ENCODE assay signal across 11 cellular contexts in the genomic region with DNA sequence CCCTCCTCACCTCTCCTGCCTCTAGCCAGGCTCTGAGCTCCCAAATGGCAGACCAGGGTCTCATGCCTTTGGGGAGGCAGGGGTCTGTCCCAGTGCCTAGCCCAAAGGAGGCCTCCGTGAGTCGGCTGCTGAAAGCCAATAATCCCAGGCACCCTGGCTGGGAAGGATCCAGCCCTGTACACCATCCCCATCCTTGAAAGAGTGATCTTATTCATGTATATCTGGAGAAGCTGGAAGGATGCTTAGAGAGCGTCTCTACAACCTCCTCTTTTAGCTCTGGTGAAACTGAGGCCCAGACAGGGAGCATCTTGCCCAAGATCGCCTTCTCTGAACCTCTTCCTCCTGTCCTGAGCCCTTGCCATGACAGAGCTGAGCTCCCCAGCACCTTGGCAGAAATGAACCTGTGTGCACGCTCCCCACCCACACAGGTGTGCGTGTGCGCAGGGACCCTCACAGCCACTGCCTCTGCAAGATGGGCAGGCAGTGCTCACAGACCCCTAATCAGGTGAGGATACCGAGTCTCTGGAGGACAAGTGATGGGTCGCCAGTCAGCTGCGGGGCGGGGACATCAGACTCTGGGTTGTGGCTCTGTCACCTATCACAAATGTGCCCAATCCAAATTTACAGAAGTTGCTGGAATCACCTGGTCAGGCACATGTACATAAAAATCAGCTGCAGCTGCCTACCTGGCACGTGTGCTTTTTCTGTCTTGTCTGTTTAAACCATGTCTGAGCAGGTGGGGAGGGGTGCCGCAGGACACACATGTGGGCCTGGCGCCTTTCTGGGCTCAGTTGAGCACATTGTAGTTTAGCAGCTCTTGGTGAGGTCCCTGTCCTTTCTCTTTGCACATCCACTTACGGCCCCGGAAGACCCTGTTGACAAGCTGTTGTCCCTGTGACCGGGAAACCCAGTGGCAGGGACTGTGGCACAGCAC. TPM values are rescaled to one million over a fixed set of nuclear protein-coding genes. Genes with fewer than 3 reads are reported as not detected.
A peak's percentile ranks its signal among the peaks of the same experiment; 100 is the strongest.
DNase-seq lines count a peak whose midpoint lies in the region; ATAC-seq and TF ChIP-seq lines count a peak whose summit lies in the region.
"Had no signal": no experiment of that assay in that cellular context is flagged by ENCODE, and none has a peak within 500 bp of the region (broad histone marks: within the 10 kb centered on the region; RNA-seq: fewer than 3 reads in every experiment).

No MANE protein-coding gene starts in this region.

- peak overlapping the region; percentile 79 for H3K4me3 ChIP-seq in OCI-LY3 (ENCODE audit: low read length)
- H3K4me3 ChIP-seq in lower lobe of right lung: peak overlapping the region; percentile 55
- H3K4me3 ChIP-seq in spleen: peak overlapping the region in 1 of 8 donors; percentile 68

- H3K36me3 ChIP-seq in OCI-LY3 (replicated peaks; ENCODE audit: low read depth, low read length): no peaks in the 10 kb centered on the region
- no peaks in the 10 kb centered on the region for H3K36me3 ChIP-seq in lower lobe of right lung
- H3K36me3 ChIP-seq in spleen: no peaks in the 10 kb centered on the region

- H4K20me1 ChIP-seq in OCI-LY3 (ENCODE audit: insufficient read depth, low read length): no peaks in the 10 kb centered on the region

- no peak for TF ChIP-seq POLR2A in spleen (IDR thresholded peaks at IDR 0.05)

- peak overlapping the region; percentile 77 for H3K4me2 ChIP-seq in OCI-LY3 (ENCODE audit: low read length)

- DNase-seq in caudate nucleus (lab: John Stamatoyannopoulos, UW) (no peak), lower lobe of right lung (peak; percentile 28), spleen (peak; percentile 63), NCI-H128 (lab: John Stamatoyannopoulos, UW; ENCODE audit: unreplicated experiment) (no peak), NCI-H2171 treated with DMSO at 0.1 percent for 48 hours (lab: John Stamatoyannopoulos, UW) (no peak)
- DNase-seq: immature natural killer cell, NCI-H1436 had no signal

- TF ChIP-seq CTCF in OCI-LY3 (IDR thresholded peaks at IDR 0.05; ENCODE audit: low read depth, low read length): no peak
- TF ChIP-seq CTCF in lower lobe of right lung (IDR thresholded peaks at IDR 0.05): no peak
- TF ChIP-seq CTCF in spleen (IDR thresholded peaks at IDR 0.05 in 8 of 11, conservative IDR thresholded peaks at IDR 0.05 in 3 of 11): no peak

- H3K9me3 ChIP-seq in OCI-LY3 (ENCODE audit: insufficient read depth, low read length): no peaks in the 10 kb centered on the region
- H3K9me3 ChIP-seq in lower lobe of right lung: no peaks in the 10 kb centered on the region
- no peaks in the 10 kb centered on the region for H3K9me3 ChIP-seq in spleen

- H3K27ac ChIP-seq in OCI-LY3 (ENCODE audit: low read length) (no peak overlapping the region), caudate nucleus (ENCODE audit: low read depth, low read length) (peak overlapping the region; percentile 88), lower lobe of right lung (peak overlapping the region; percentile 67), spleen (peak overlapping the region in 3 of 8 donors; percentile 39 to 57 (median 51))

- no peaks in the 10 kb centered on the region for H3K79me2 ChIP-seq in OCI-LY3 (ENCODE audit: low read length)

- H3K9ac ChIP-seq in OCI-LY3 (ENCODE audit: low read length): peak overlapping the region; percentile 60

- H3K4me1 ChIP-seq in OCI-LY3 (ENCODE audit: low read length) (peaks cover 13% of the 10 kb centered on the region), lower lobe of right lung (peaks cover 16% of the 10 kb centered on the region), spleen (peaks cover 0 to 33% (median 19%) of the 10 kb centered on the region in 6 donors)

- H2AFZ ChIP-seq in OCI-LY3 (ENCODE audit: low read depth, low read length): peak overlapping the region; percentile 48; the same call in 1 of the 2 replicates

- H3K27me3 ChIP-seq in OCI-LY3 (ENCODE audit: low read depth, low read length) (peaks cover 14% of the 10 kb centered on the region), lower lobe of right lung (ENCODE audit: low read depth) (no peaks in the 10 kb centered on the region), spleen (replicated peaks in 1 of 7) (peaks cover 0 to 41% (median 5%) of the 10 kb centered on the region in 7 donors)

- intact Hi-C loops in lower lobe of right lung (cut with DNase I) (no loop called here), spleen (cut with DNase I; ENCODE audit: low total_unique reads) (no loop called here)

- ATAC-seq in lower lobe of right lung (peak in 1 of 2 donors; percentile 3), GM18517 (IDR thresholded peaks at IDR 0.05; ENCODE audit: unreplicated experiment) (no peak), HG03159 (IDR thresholded peaks at IDR 0.05; ENCODE audit: unreplicated experiment) (no peak)

- 89 to 94% (median 91%) methylated on average over 16 to 17 of the region's 17 CpGs for WGBS in spleen, 5 donors

RNA-seq across cellular contexts. Expression of a gene that starts 49.3 kb away (rescaled TPM):
- total RNA-seq in lower lobe of right lung (6.3 TPM), spleen (not detected)
- polyA plus RNA-seq in spleen: not detected
- total RNA-seq: endothelial cell of umbilical vein had no signal
- polyA plus RNA-seq: endothelial cell of umbilical vein, immature natural killer cell had no signal

Comparison
In these comparisons a context has a peak if more than half of its experiments do, and no peak if none do; other contexts are left out.
1. DNase-seq: peak in lower lobe of right lung (single experiment) and spleen (single experiment); none in caudate nucleus (0 of 61), NCI-H128 (single experiment) and NCI-H2171 treated with DMSO at 0.1 percent for 48 hours (single experiment).